ENCODE assay signal across 7 cellular contexts in genomic region chr1:203628997-203629508, GRCh38. TPM values are rescaled to one million over a fixed set of nuclear protein-coding genes. Genes with fewer than 3 reads are reported as not detected.
DNase-seq lines count a peak whose midpoint lies in the region; ATAC-seq and TF ChIP-seq lines count a peak whose summit lies in the region.

No MANE protein-coding gene starts in this region.

- H3K36me3 ChIP-seq in HUES6 (ENCODE audit: control insufficient read depth, insufficient read depth, low read length) (no peaks in the 10 kb centered on the region), left ventricle myocardium inferior (peaks cover under 1% of the 10 kb centered on the region)

- no peaks in the 10 kb centered on the region for H3K9me3 Mint-ChIP-seq in activated CD4-positive, alpha-beta memory T cell treated with anti-CD3 and anti-CD28 coated beads for 36 hours

- peak overlapping the region; percentile 97 for H3K27ac Mint-ChIP-seq in activated CD4-positive, alpha-beta memory T cell treated with anti-CD3 and anti-CD28 coated beads for 36 hours

- ATAC-seq in GM21529 (IDR thresholded peaks at IDR 0.05; ENCODE audit: unreplicated experiment), result no peak
- ATAC-seq in HG02970 (IDR thresholded peaks at IDR 0.05; ENCODE audit: low FRiP score, unreplicated experiment), result no peak
- no peak for ATAC-seq in HG02885 (IDR thresholded peaks at IDR 0.05; ENCODE audit: poor library complexity, unreplicated experiment)

- no peaks in the 10 kb centered on the region for H3K9me3 ChIP-seq in HUES6 (ENCODE audit: control insufficient read depth, insufficient read depth, low read depth, low read length)
- no peaks in the 10 kb centered on the region for H3K9me3 ChIP-seq in left ventricle myocardium inferior (replicated peaks)

- H3K27me3 ChIP-seq in HUES6 (ENCODE audit: control insufficient read depth, insufficient read depth, low read length) (peaks cover 17% of the 10 kb centered on the region; the same call in 1 of the 2 replicates), left ventricle myocardium inferior (ENCODE audit: low read depth) (no peaks in the 10 kb centered on the region)

- H3K4me1 Mint-ChIP-seq in activated CD4-positive, alpha-beta memory T cell treated with anti-CD3 and anti-CD28 coated beads for 36 hours (ENCODE audit: low read depth), result peaks cover 47% of the 10 kb centered on the region

- CTCF ChIA-PET in activated CD4-positive, alpha-beta memory T cell treated with anti-CD3 and anti-CD28 coated beads for 36 hours (lab: Charles Lee), result interaction anchor here (0.6 to 4.4 kb wide), 7 partner anchors 20 to 135 kb away, joined by 3 to 69 read pairs (median 4); no protein-coding TSS in a partner anchor

- no peaks in the 10 kb centered on the region for H3K27me3 Mint-ChIP-seq in activated CD4-positive, alpha-beta memory T cell treated with anti-CD3 and anti-CD28 coated beads for 36 hours

- H3K4me1 ChIP-seq in HUES6 (ENCODE audit: control insufficient read depth, insufficient read depth, low read length), result peaks cover 28% of the 10 kb centered on the region
- H3K4me1 ChIP-seq in left ventricle myocardium inferior, result peaks cover 89% of the 10 kb centered on the region

- TF ChIP-seq CTCF in left ventricle myocardium inferior (IDR thresholded peaks at IDR 0.05; ENCODE audit: borderline replicate concordance), result no peak

- intact Hi-C loops in activated CD4-positive, alpha-beta memory T cell treated with anti-CD3 and anti-CD28 coated beads for 36 hours (cut with micrococcal nuclease), result loop anchor here (1.0 to 10.0 kb wide), 5 partner anchors 20 to 322 kb away; partner anchors contain the start of genes BTG2, ZBED6 and ZC3H11A
- intact Hi-C loops in left ventricle myocardium inferior (cut with micrococcal nuclease), result loop anchor here (10.0 kb wide), 1 partner anchor 124 kb away; no protein-coding TSS in a partner anchor

- POLR2A ChIA-PET in activated CD4-positive, alpha-beta memory T cell treated with anti-CD3 and anti-CD28 coated beads for 36 hours (lab: Charles Lee), result interaction anchor here (0.9 to 4.7 kb wide), 6 partner anchors 16 to 340 kb away, joined by 3 to 75 read pairs (median 6); partner anchors contain the start of gene LAX1

- peak overlapping the region; percentile 82 for H3K9ac ChIP-seq in HUES6 (ENCODE audit: low read length)

- H3K4me3 ChIP-seq in HUES6 (ENCODE audit: low read depth, low read length), result peak overlapping the region; percentile 89
- H3K4me3 ChIP-seq in left ventricle myocardium inferior, result peak overlapping the region; percentile 81
- peak overlapping the region; percentile 58 to 78 (median 61) for H3K4me3 ChIP-seq in skin epidermis

- H3K36me3 Mint-ChIP-seq in activated CD4-positive, alpha-beta memory T cell treated with anti-CD3 and anti-CD28 coated beads for 36 hours, result peaks cover 25% of the 10 kb centered on the region

- peak overlapping the region; percentile 90 for H3K4me3 Mint-ChIP-seq in activated CD4-positive, alpha-beta memory T cell treated with anti-CD3 and anti-CD28 coated beads for 36 hours

- H3K27ac ChIP-seq in HUES6 (ENCODE audit: low read depth, low read length) (no peak overlapping the region), left ventricle myocardium inferior (replicated peaks) (peak overlapping the region; percentile 96), skin epidermis (peak overlapping the region; percentile 34 to 98 (median 89))

- DNase-seq in activated CD4-positive, alpha-beta memory T cell treated with anti-CD3 and anti-CD28 coated beads for 36 hours, result peak; percentile 37
- no peak for DNase-seq in left ventricle myocardium inferior

RNA-seq across cellular contexts. Expression of gene ATP2B4, which starts 2.4 kb away (rescaled TPM):
- 10 to 100 TPM; 48.1 to 52.7 TPM for total RNA-seq in activated CD4-positive, alpha-beta memory T cell treated with anti-CD3 and anti-CD28 coated beads for 36 hours
- 97.7 TPM for total RNA-seq in left ventricle myocardium inferior
